9 cellular contexts compared by ENCODE assay signal in genomic region chr6:157460182-157460999, GRCh38.
DNase-seq lines count a peak whose midpoint lies in the region; ATAC-seq and TF ChIP-seq lines count a peak whose summit lies in the region.
"Had no signal": no experiment of that assay in that cellular context is flagged by ENCODE, and none has a peak within 500 bp of the region (broad histone marks: within the 10 kb centered on the region; RNA-seq: fewer than 3 reads in every experiment).

No MANE protein-coding gene starts in this region.

- H3K4me1 Mint-ChIP-seq in IgD-negative memory B cell: peaks cover 38 to 58% (median 42%) of the 10 kb centered on the region in 3 donors

- H3K36me3 Mint-ChIP-seq in IgD-negative memory B cell: peaks cover 2% of the 10 kb centered on the region

- H3K36me3 ChIP-seq in left lung: no peaks in the 10 kb centered on the region

- DNase-seq in GM12865 (ENCODE audit: low read depth) (no peak), left lung (no peak), SK-N-DZ (ENCODE audit: low spot score) (no peak), NCI-H345 (lab: John Stamatoyannopoulos, UW) (no peak), DMS114 treated with DMSO at 0.1 percent for 48 hours (lab: John Stamatoyannopoulos, UW; ENCODE audit: unreplicated experiment) (no peak), coronary artery (ENCODE audit: low spot score) (no peak)
- DNase-seq: activated effector memory CD4-positive, alpha-beta T cell treated with Interleukin-2 at 50 U/mL for 16 hours had no signal

- intact Hi-C loops in left lung (cut with DNase I): no loop called here

- H3K27ac ChIP-seq in left lung (peak overlapping the region; percentile 10 to 33), coronary artery (no peak overlapping the region)

- TF ChIP-seq CTCF in GM12865 (IDR thresholded peaks at IDR 0.05; ENCODE audit: insufficient read depth, low read depth, low read length, missing control alignments) (no peak), left lung (IDR thresholded peaks at IDR 0.05) (no peak), coronary artery (IDR thresholded peaks at IDR 0.05) (no peak)

- no peaks in the 10 kb centered on the region for H3K9me3 Mint-ChIP-seq in IgD-negative memory B cell

- peak overlapping the region; percentile 1; the same call in 1 of the 2 replicates for H3K4me3 ChIP-seq in GM12865 (ENCODE audit: low read depth, low read length)
- H3K4me3 ChIP-seq in left lung: no peak overlapping the region
- no peak overlapping the region for H3K4me3 ChIP-seq in coronary artery

- H3K27me3 ChIP-seq in left lung: no peaks in the 10 kb centered on the region

- no peaks in the 10 kb centered on the region for H3K9me3 ChIP-seq in left lung

- peaks cover 3% of the 10 kb centered on the region for H3K27me3 Mint-ChIP-seq in IgD-negative memory B cell

- H3K4me1 ChIP-seq in left lung: peaks cover 0 to 13% of the 10 kb centered on the region in 2 donors

- ATAC-seq in GM19467 (IDR thresholded peaks at IDR 0.05; ENCODE audit: unreplicated experiment) (peak; percentile 5), left lung (no peak)

- H3K4me3 Mint-ChIP-seq in IgD-negative memory B cell: peak overlapping the region; percentile 54 to 89 (median 74)

- H3K27ac Mint-ChIP-seq in IgD-negative memory B cell: peak overlapping the region; percentile 91 to 97 (median 94)

Comparison
In these comparisons a context has a peak if more than half of its experiments do, and no peak if none do; other contexts are left out.
1. H3K27ac ChIP-seq: peak in left lung (2 of 2); none in coronary artery (0 of 2).